Comparison of ENCODE assay signal across 18 cellular contexts in the genomic region with DNA sequence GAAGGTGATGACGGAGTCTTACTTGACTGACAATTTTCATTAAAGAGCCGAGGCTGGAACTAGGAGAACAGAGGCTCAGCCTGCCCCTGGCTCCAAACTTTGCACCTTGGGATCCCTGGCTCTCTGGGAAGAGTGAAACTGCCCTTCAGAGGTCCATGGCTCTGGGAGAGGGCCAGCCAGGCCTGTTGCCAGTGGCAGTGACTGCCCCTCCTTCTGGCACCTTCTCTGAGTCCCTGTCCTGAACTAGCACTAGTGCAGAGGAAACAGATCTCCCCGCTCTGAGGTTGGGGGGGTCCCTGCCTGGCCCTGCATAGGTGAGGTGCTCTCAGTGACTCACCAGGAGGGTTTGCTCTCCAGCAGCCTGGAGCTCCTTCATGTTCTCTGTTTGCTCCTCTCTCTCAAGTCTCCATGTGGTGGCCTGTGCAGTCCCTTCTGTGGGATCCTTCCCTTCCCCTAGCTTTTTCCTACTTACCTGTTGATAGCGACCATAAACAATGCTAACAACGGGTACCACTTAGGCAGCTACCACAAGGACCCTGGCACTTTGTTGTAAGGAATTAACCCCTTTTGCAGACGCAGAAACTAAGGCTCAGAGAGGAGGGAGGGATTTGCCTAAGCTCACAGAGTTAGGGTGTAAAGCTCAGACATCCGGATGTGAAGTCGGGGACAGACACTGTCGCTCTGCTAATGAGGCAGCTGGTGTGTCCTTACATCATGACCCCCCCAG. TPM values are rescaled to one million over a fixed set of nuclear protein-coding genes. Genes with fewer than 3 reads are reported as not detected.
DNase-seq lines count a peak whose midpoint lies in the region; ATAC-seq, FAIRE-seq and TF ChIP-seq lines count a peak whose summit lies in the region.
"Had no signal": no experiment of that assay in that cellular context is flagged by ENCODE, and none has a peak within 500 bp of the region (broad histone marks: within the 10 kb centered on the region; RNA-seq: fewer than 3 reads in every experiment).

No MANE protein-coding gene starts in this region.

- ATAC-seq in activated CD4-positive, alpha-beta T cell treated with anti-CD3 and anti-CD28 coated beads for 36 hours, result no peak

- H3K9me3 Mint-ChIP-seq in activated CD4-positive, alpha-beta T cell treated with anti-CD3 and anti-CD28 coated beads for 36 hours (ENCODE audit: low read depth), result no peaks in the 10 kb centered on the region
- H3K9me3 Mint-ChIP-seq in activated CD4-positive, alpha-beta T cell treated with anti-CD3 and anti-CD28 coated beads, Interleukin-2, amount 10 ng/mL, durations not matched to agents 7 days and 5 days, result no peaks in the 10 kb centered on the region
- H3K9me3 Mint-ChIP-seq: activated T-helper 2 cell treated with anti-CD3 and anti-CD28 coated beads, Interferon-gamma antibody, Interleukin-2, Interleukin-4, amounts not matched to agents 10 μg/mL and 5 μg/mL and 100 μg/mL, durations not matched to agents 14 hours and 24 hours and 36 hours; CD4-positive, CD25-positive, alpha-beta regulatory T cell; T-helper 1 cell treated with Interleukin-12 subunit alpha and Interleukin-12 subunit beta and Interleukin-4 antibody, amounts not matched to agents 30 μg/mL and 1 μg/mL, for 36 hours had no signal

- no peaks in the 10 kb centered on the region for H3K36me3 ChIP-seq in adrenal gland (replicated peaks in 1 of 2)
- H3K36me3 ChIP-seq: brain microvascular endothelial cell, thoracic aorta had no signal

- no peak overlapping the region for H3K27ac Mint-ChIP-seq in activated CD4-positive, alpha-beta T cell treated with anti-CD3 and anti-CD28 coated beads for 36 hours
- no peak overlapping the region for H3K27ac Mint-ChIP-seq in activated CD4-positive, alpha-beta T cell treated with anti-CD3 and anti-CD28 coated beads, Interleukin-2, amount 10 ng/mL, durations not matched to agents 7 days and 5 days
- H3K27ac Mint-ChIP-seq: activated T-helper 2 cell treated with anti-CD3 and anti-CD28 coated beads, Interferon-gamma antibody, Interleukin-2, Interleukin-4, amounts not matched to agents 10 μg/mL and 5 μg/mL and 100 μg/mL, durations not matched to agents 14 hours and 24 hours and 36 hours; CD4-positive, CD25-positive, alpha-beta regulatory T cell; T-helper 1 cell treated with Interleukin-12 subunit alpha and Interleukin-12 subunit beta and Interleukin-4 antibody, amounts not matched to agents 30 μg/mL and 1 μg/mL, for 36 hours had no signal

- H3K9me3 ChIP-seq in adrenal gland (replicated peaks in 1 of 3), result no peaks in the 10 kb centered on the region
- H3K9me3 ChIP-seq: thoracic aorta had no signal

- FAIRE-seq in RCC 7860 (lab: Jason Lieb, UNC), result no peak
- FAIRE-seq: A204.1 had no signal

- no peak overlapping the region for H3K4me3 ChIP-seq in adrenal gland
- H3K4me3 ChIP-seq: thoracic aorta had no signal

- CTCF ChIA-PET in activated CD4-positive, alpha-beta T cell treated with anti-CD3 and anti-CD28 coated beads for 36 hours (lab: Charles Lee), result interaction anchor here (0.5 to 0.8 kb wide), 3 partner anchors 100 to 233 kb away, joined by 3 to 5 read pairs (median 4); no protein-coding TSS in a partner anchor
- CTCF ChIA-PET in activated CD4-positive, alpha-beta T cell treated with anti-CD3 and anti-CD28 coated beads, Interleukin-2, amount 10 ng/mL, durations not matched to agents 7 days and 5 days (lab: Charles Lee), result interaction anchor here (0.6 to 1.3 kb wide), 2 partner anchors 119 to 217 kb away, joined by 3 read pairs; no protein-coding TSS in a partner anchor

- POLR2A ChIA-PET in activated CD4-positive, alpha-beta T cell treated with anti-CD3 and anti-CD28 coated beads for 36 hours (lab: Charles Lee), result no interaction called here
- POLR2A ChIA-PET in activated CD4-positive, alpha-beta T cell treated with anti-CD3 and anti-CD28 coated beads, Interleukin-2, amount 10 ng/mL, durations not matched to agents 7 days and 5 days (lab: Charles Lee), result no interaction called here

- H3K27me3 Mint-ChIP-seq in activated CD4-positive, alpha-beta T cell treated with anti-CD3 and anti-CD28 coated beads for 36 hours, result peaks cover 25% of the 10 kb centered on the region
- peaks cover 17% of the 10 kb centered on the region for H3K27me3 Mint-ChIP-seq in activated CD4-positive, alpha-beta T cell treated with anti-CD3 and anti-CD28 coated beads, Interleukin-2, amount 10 ng/mL, durations not matched to agents 7 days and 5 days

- 57 to 65% (median 57%) methylated on average over 5 to 9 of the region's 9 CpGs for WGBS in adrenal gland, 4 donors

- no peaks in the 10 kb centered on the region for H3K36me3 Mint-ChIP-seq in activated CD4-positive, alpha-beta T cell treated with anti-CD3 and anti-CD28 coated beads for 36 hours (ENCODE audit: low read depth)
- no peaks in the 10 kb centered on the region for H3K36me3 Mint-ChIP-seq in activated CD4-positive, alpha-beta T cell treated with anti-CD3 and anti-CD28 coated beads, Interleukin-2, amount 10 ng/mL, durations not matched to agents 7 days and 5 days (ENCODE audit: low read depth)
- H3K36me3 Mint-ChIP-seq: CD4-positive, CD25-positive, alpha-beta regulatory T cell had no signal

- peak; percentile 6 for DNase-seq in activated CD4-positive, alpha-beta T cell treated with anti-CD3 and anti-CD28 coated beads for 36 hours
- no peak for DNase-seq in activated CD4-positive, alpha-beta T cell treated with anti-CD3 and anti-CD28 coated beads, Interleukin-2, amount 10 ng/mL, durations not matched to agents 7 days and 5 days
- DNase-seq in adrenal gland (peak; percentile 37 to 76 (median 53)), islet precursor cell (peak; percentile 59), posterior vena cava (ENCODE audit: low spot score) (peak; percentile 26), NCI-H1694 (lab: John Stamatoyannopoulos, UW) (no peak), RCC 7860 (ENCODE audit: low spot score) (no peak)
- DNase-seq in stimulated activated CD4-positive, alpha-beta T cell treated with anti-CD3 and anti-CD28 coated beads, Interleukin-2, amount 100 ng/mL, for 48 hours, result no peak
- DNase-seq: activated CD4-positive, alpha-beta T cell treated with anti-CD3 and anti-CD28 coated beads, Interleukin-2, amount 50 U/mL, for 1 hour; midbrain; NCI-H774 had no signal

- H3K4me1 ChIP-seq in adrenal gland (replicated peaks in 1 of 2), result peaks cover 22 to 58% of the 10 kb centered on the region in 2 donors

- H3K27me3 ChIP-seq in adrenal gland, result no peaks in the 10 kb centered on the region

- TF ChIP-seq CTCF in adrenal gland (IDR thresholded peaks at IDR 0.05), result no peak

- TF ChIP-seq POLR2A in adrenal gland (IDR thresholded peaks at IDR 0.05), result no peak

- intact Hi-C loops in activated CD4-positive, alpha-beta T cell treated with anti-CD3 and anti-CD28 coated beads for 36 hours (cut with DNase I, micrococcal nuclease), result no loop called here
- intact Hi-C loops in adrenal gland (cut with DNase I) (no loop called here), posterior vena cava (cut with DNase I) (no loop called here)

- H3K4me3 Mint-ChIP-seq in activated CD4-positive, alpha-beta T cell treated with anti-CD3 and anti-CD28 coated beads for 36 hours, result no peak overlapping the region
- no peak overlapping the region for H3K4me3 Mint-ChIP-seq in activated CD4-positive, alpha-beta T cell treated with anti-CD3 and anti-CD28 coated beads, Interleukin-2, amount 10 ng/mL, durations not matched to agents 7 days and 5 days
- H3K4me3 Mint-ChIP-seq: T-helper 1 cell treated with Interleukin-12 subunit alpha and Interleukin-12 subunit beta and Interleukin-4 antibody, amounts not matched to agents 30 μg/mL and 1 μg/mL, for 36 hours had no signal

- H3K4me1 Mint-ChIP-seq in activated CD4-positive, alpha-beta T cell treated with anti-CD3 and anti-CD28 coated beads for 36 hours, result no peaks in the 10 kb centered on the region
- H3K4me1 Mint-ChIP-seq in activated CD4-positive, alpha-beta T cell treated with anti-CD3 and anti-CD28 coated beads, Interleukin-2, amount 10 ng/mL, durations not matched to agents 7 days and 5 days, result no peaks in the 10 kb centered on the region

- H3K27ac ChIP-seq in adrenal gland, result peak overlapping the region in 3 of 5 donors; percentile 17 to 86 (median 34)
- H3K27ac ChIP-seq: brain microvascular endothelial cell, parathyroid adenoma, thoracic aorta had no signal

RNA-seq across cellular contexts. Expression of a gene that starts 22.4 kb away (rescaled TPM):
- under 1 TPM; 0.39 to 0.53 TPM for total RNA-seq in activated CD4-positive, alpha-beta T cell treated with anti-CD3 and anti-CD28 coated beads for 36 hours
- total RNA-seq in activated CD4-positive, alpha-beta T cell treated with anti-CD3 and anti-CD28 coated beads, Interleukin-2, amount 10 ng/mL, durations not matched to agents 7 days and 5 days, result under 1 TPM; 0.52 to 0.73 TPM
- total RNA-seq in adrenal gland (10 to 100 TPM; 15.2 to 57.8 (median 27.1) TPM), posterior vena cava (under 1 TPM; 0.62 to 0.79 TPM)
- 10 to 100 TPM in 2 of 3 donors, 1 to 10 TPM in 1; 9.2 to 36.7 (median 11.7) TPM for polyA plus RNA-seq in adrenal gland

Comparison
In these comparisons a context has a peak if more than half of its experiments do, and no peak if none do; other contexts are left out.
1. DNase-seq: peak in activated CD4-positive, alpha-beta T cell treated with anti-CD3 and anti-CD28 coated beads for 36 hours (single experiment), adrenal gland (7 of 7), islet precursor cell (single experiment) and posterior vena cava (single experiment); none in activated CD4-positive, alpha-beta T cell treated with anti-CD3 and anti-CD28 coated beads, Interleukin-2, amount 10 ng/mL, durations not matched to agents 7 days and 5 days (single experiment), stimulated activated CD4-positive, alpha-beta T cell treated with anti-CD3 and anti-CD28 coated beads, Interleukin-2, amount 100 ng/mL, for 48 hours (0 of 2), NCI-H1694 (single experiment) and RCC 7860 (single experiment).
2. RNA of a gene that starts 22.4 kb away (total RNA-seq): 15.2 to 57.8 TPM in adrenal gland; 0.62 to 0.79 TPM in posterior vena cava, 0.52 to 0.73 TPM in activated CD4-positive, alpha-beta T cell treated with anti-CD3 and anti-CD28 coated beads, Interleukin-2, amount 10 ng/mL, durations not matched to agents 7 days and 5 days and 0.39 to 0.53 TPM in activated CD4-positive, alpha-beta T cell treated with anti-CD3 and anti-CD28 coated beads for 36 hours; every median in the first group is over 4 times any median in the second.